In genomic region chr16:2039286-2040030, GRCh38 we compare ENCODE assay signal across 1 cellular context.
A peak's percentile ranks its signal among the peaks of the same experiment; 100 is the strongest.
TF ChIP-seq lines count a peak whose summit lies in the region.

No MANE protein-coding gene starts in this region.

TF ChIP-seq in HepG2, 621 proteins besides CTCF, POLR2A, EP300 and RAD21 (continued from another document and continues in another):
- TF ChIP-seq, protein P1, sequence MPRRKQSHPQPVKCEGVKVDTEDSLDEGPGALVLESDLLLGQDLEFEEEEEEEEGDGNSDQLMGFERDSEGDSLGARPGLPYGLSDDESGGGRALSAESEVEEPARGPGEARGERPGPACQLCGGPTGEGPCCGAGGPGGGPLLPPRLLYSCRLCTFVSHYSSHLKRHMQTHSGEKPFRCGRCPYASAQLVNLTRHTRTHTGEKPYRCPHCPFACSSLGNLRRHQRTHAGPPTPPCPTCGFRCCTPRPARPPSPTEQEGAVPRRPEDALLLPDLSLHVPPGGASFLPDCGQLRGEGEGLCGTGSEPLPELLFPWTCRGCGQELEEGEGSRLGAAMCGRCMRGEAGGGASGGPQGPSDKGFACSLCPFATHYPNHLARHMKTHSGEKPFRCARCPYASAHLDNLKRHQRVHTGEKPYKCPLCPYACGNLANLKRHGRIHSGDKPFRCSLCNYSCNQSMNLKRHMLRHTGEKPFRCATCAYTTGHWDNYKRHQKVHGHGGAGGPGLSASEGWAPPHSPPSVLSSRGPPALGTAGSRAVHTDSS (CRISPR knock-in tag; conservative IDR thresholded peaks at IDR 0.05): no peak
- no peak for TF ChIP-seq CBX2 (IDR thresholded peaks at IDR 0.05; ENCODE audit: low read depth, low read length)
- no peak for TF ChIP-seq CBX2 (CRISPR knock-in tag; IDR thresholded peaks at IDR 0.05; ENCODE audit: low read depth)
- no peak for TF ChIP-seq PTBP1 (IDR thresholded peaks at IDR 0.05; ENCODE audit: low read depth, low read length, poor library complexity, severe bottlenecking)
- TF ChIP-seq HMG20A (CRISPR knock-in tag; IDR thresholded peaks at IDR 0.05; ENCODE audit: borderline replicate concordance): peak; percentile 74; the same call in 1 of the 2 replicates
- no peak for TF ChIP-seq GMEB2 (CRISPR knock-in tag; IDR thresholded peaks at IDR 0.05; ENCODE audit: low read depth)
- TF ChIP-seq MYC (CRISPR knock-in tag; IDR thresholded peaks at IDR 0.05; ENCODE audit: borderline replicate concordance): peak; percentile 84
- peak; percentile 39; the same call in 1 of the 2 replicates for TF ChIP-seq ZNF614 (CRISPR knock-in tag; IDR thresholded peaks at IDR 0.05; ENCODE audit: borderline replicate concordance)
- peak; percentile 93 for TF ChIP-seq ZNF747 (CRISPR knock-in tag; IDR thresholded peaks at IDR 0.05; ENCODE audit: borderline replicate concordance)
- TF ChIP-seq ZNF317 (CRISPR knock-in tag; IDR thresholded peaks at IDR 0.05): no peak; the same call in 1 of the 2 replicates
- no peak; the same call in 1 of the 2 replicates for TF ChIP-seq ZNF160 (CRISPR knock-in tag; IDR thresholded peaks at IDR 0.05)
- TF ChIP-seq HNF4A (CRISPR knock-in tag; IDR thresholded peaks at IDR 0.05): peak; percentile 88
- no peak for TF ChIP-seq ZNF704 (CRISPR knock-in tag; IDR thresholded peaks at IDR 0.05; ENCODE audit: borderline replicate concordance)
- TF ChIP-seq, protein P2, sequence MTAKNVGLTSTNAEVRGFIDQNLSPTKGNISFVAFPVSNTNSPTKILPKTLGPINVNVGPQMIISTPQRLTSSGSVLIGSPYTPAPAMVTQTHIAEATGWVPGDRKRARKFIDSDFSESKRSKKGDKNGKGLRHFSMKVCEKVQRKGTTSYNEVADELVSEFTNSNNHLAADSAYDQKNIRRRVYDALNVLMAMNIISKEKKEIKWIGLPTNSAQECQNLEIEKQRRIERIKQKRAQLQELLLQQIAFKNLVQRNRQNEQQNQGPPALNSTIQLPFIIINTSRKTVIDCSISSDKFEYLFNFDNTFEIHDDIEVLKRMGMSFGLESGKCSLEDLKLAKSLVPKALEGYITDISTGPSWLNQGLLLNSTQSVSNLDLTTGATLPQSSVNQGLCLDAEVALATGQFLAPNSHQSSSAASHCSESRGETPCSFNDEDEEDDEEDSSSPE (CRISPR knock-in tag; IDR thresholded peaks at IDR 0.05): 0 out of 2 replicates have a peak, but pooled peaks have one; percentile 29
- peak; percentile 30 for TF ChIP-seq ZNF18 (CRISPR knock-in tag; IDR thresholded peaks at IDR 0.05; ENCODE audit: insufficient replicate concordance)
- TF ChIP-seq ZBTB34 (CRISPR knock-in tag; IDR thresholded peaks at IDR 0.05): peak; percentile 90; the same call in 1 of the 2 replicates
- peak; percentile 56; the same call in 1 of the 2 replicates for TF ChIP-seq ZC3H4 (CRISPR knock-in tag; IDR thresholded peaks at IDR 0.05; ENCODE audit: borderline replicate concordance)
- TF ChIP-seq NRL (CRISPR knock-in tag; IDR thresholded peaks at IDR 0.05; ENCODE audit: borderline replicate concordance): no peak
- TF ChIP-seq ZNF512 (CRISPR knock-in tag; IDR thresholded peaks at IDR 0.05): no peak
- TF ChIP-seq SIN3A (IDR thresholded peaks at IDR 0.05; ENCODE audit: borderline replicate concordance, low read depth, low read length): peak; percentile 70; the same call in 1 of the 2 replicates
- TF ChIP-seq ZFP41 (CRISPR knock-in tag; IDR thresholded peaks at IDR 0.05; ENCODE audit: borderline replicate concordance): no peak
- TF ChIP-seq ZNF740 (CRISPR knock-in tag; IDR thresholded peaks at IDR 0.05): no peak
- TF ChIP-seq SNRNP70 (IDR thresholded peaks at IDR 0.05; ENCODE audit: low read depth, low read length): no peak
- peak; percentile 10; the same call in 1 of the 2 replicates for TF ChIP-seq ZNF318 (CRISPR knock-in tag; IDR thresholded peaks at IDR 0.05)
- peak; percentile 35 for TF ChIP-seq ZNF781 (CRISPR knock-in tag; IDR thresholded peaks at IDR 0.05; ENCODE audit: borderline replicate concordance, not compliant biosample characterization)
- TF ChIP-seq ZNF891 (CRISPR knock-in tag; IDR thresholded peaks at IDR 0.05): no peak; the same call in 1 of the 2 replicates
- no peak; the same call in 1 of the 2 replicates for TF ChIP-seq ZNF761 (CRISPR knock-in tag; conservative IDR thresholded peaks at IDR 0.05)
- TF ChIP-seq DZIP1 (CRISPR knock-in tag; IDR thresholded peaks at IDR 0.05): no peak
